In the genomic region with DNA sequence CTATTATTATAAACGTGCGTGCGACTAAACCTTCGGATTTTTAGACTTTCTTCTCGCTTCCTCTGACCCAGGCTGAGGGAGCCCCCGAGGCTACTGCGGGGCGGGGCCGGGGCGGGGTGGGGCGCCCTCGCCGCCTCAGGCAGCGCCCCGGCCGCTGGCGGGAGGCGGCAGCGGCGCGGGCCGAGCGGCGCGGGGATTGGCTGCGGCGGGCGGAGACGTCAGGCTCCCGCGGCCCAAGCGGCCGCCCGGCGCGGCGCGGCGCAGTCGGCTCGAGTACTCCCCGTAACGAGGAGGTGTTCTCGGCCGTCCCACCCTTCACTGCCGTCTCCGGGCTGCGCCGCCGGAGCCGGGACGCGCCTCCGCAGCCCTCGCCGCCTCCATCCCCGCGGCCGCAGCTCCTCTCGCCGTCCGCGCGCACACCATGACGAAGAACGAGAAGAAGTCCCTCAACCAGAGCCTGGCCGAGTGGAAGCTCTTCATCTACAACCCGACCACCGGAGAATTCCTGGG, we compare ENCODE assay signal across 8 cellular contexts. TPM values are rescaled to one million over a fixed set of nuclear protein-coding genes. Genes with fewer than 3 reads are reported as not detected.
DNase-seq lines count a peak whose midpoint lies in the region; ATAC-seq and TF ChIP-seq lines count a peak whose summit lies in the region.

ATP1B3 (plus strand) TSS at position 263 of the 510 bp plus-strand sequence; CDS start at position 422, 159 bp downstream.

- peak within 1 kb of the TSS; percentile 96 for H2AFZ ChIP-seq in OCI-LY3 (ENCODE audit: low read depth, low read length)

- peak within 1 kb of the TSS; percentile 96 for H3K4me2 ChIP-seq in OCI-LY3 (ENCODE audit: low read length)

- peaks cover 14% of the 10 kb centered on the region for H3K36me3 ChIP-seq in OCI-LY3 (replicated peaks; ENCODE audit: low read depth, low read length)
- no peaks in the 10 kb centered on the region for H3K36me3 ChIP-seq in mucosa of rectum (ENCODE audit: control insufficient read depth in 2 of 2, insufficient read depth in 2 of 2, low read length in 2 of 2)

- H3K27me3 ChIP-seq in OCI-LY3 (ENCODE audit: low read depth, low read length): no peaks in the 10 kb centered on the region
- no peaks in the 10 kb centered on the region for H3K27me3 ChIP-seq in mucosa of rectum (ENCODE audit: control insufficient read depth in 2 of 2, insufficient read depth in 2 of 2, low read length in 2 of 2)

- peak; percentile 72 for ATAC-seq in GM21360 (IDR thresholded peaks at IDR 0.05; ENCODE audit: unreplicated experiment)

- DNase-seq in Caki2 (ENCODE audit: low read depth) (peak; percentile 74), HT-29 (ENCODE audit: low spot score) (peak; percentile 82), activated T-cell treated with anti-CD3 and anti-CD28 coated beads for 24 hours (ENCODE audit: low read depth) (peak; percentile 75), epithelial cell of proximal tubule (ENCODE audit: low read depth) (no peak)
- peak; percentile 52 to 73 for DNase-seq in stimulated activated CD8-positive, alpha-beta memory T cell treated with anti-CD3 and anti-CD28 coated beads, Interleukin-4, amount 100 ng/mL, for 4 hours (ENCODE audit: low read depth in 2 of 2, low spot score in 1 of 2)

- H3K27ac ChIP-seq in OCI-LY3 (ENCODE audit: low read length) (peak within 1 kb of the TSS; percentile 90), mucosa of rectum (ENCODE audit: low read depth in 2 of 2, low read length in 2 of 2) (peak within 1 kb of the TSS; percentile 99 to 100)

- H3K79me2 ChIP-seq in OCI-LY3 (ENCODE audit: low read length): peaks cover 50% of the 10 kb centered on the region

- H3K9ac ChIP-seq in OCI-LY3 (ENCODE audit: low read length) (peak within 1 kb of the TSS; percentile 98), mucosa of rectum (ENCODE audit: low read depth in 1 of 2, low read length in 2 of 2) (peak within 1 kb of the TSS; percentile 93 to 98)

- TF ChIP-seq CTCF in OCI-LY3 (IDR thresholded peaks at IDR 0.05; ENCODE audit: low read depth, low read length): no peak
- no peak for TF ChIP-seq CTCF in epithelial cell of proximal tubule (conservative IDR thresholded peaks at IDR 0.05; ENCODE audit: low read depth, low read length)

- H3K4me1 ChIP-seq in OCI-LY3 (ENCODE audit: low read length) (peaks cover 17% of the 10 kb centered on the region), mucosa of rectum (ENCODE audit: control insufficient read depth in 2 of 2, insufficient read depth in 2 of 2, low read length in 2 of 2) (peaks cover 20 to 22% of the 10 kb centered on the region in 2 donors)

- H4K20me1 ChIP-seq in OCI-LY3 (ENCODE audit: insufficient read depth, low read length): peaks cover 29% of the 10 kb centered on the region

- in situ Hi-C loops in Caki2 (cut with HindIII; ENCODE audit: low pct_unique_long_range_greater_than_20kb, low sequenced_read_pairs): no loop called here

- H3K4me3 ChIP-seq in OCI-LY3 (ENCODE audit: low read length) (peak within 1 kb of the TSS; percentile 100), epithelial cell of proximal tubule (ENCODE audit: low read depth, low read length) (peak within 1 kb of the TSS; percentile 84), mucosa of rectum (ENCODE audit: low read length in 2 of 2) (peak within 1 kb of the TSS; percentile 87 to 94)

- no peaks in the 10 kb centered on the region for H3K9me3 ChIP-seq in OCI-LY3 (ENCODE audit: insufficient read depth, low read length)
- H3K9me3 ChIP-seq in mucosa of rectum (ENCODE audit: control insufficient read depth in 2 of 2, low read length in 2 of 2): no peaks in the 10 kb centered on the region

RNA-seq across cellular contexts. Expression of gene ATP1B3, which starts in this region (rescaled TPM):
- total RNA-seq in Caki2 (2014; rRNA removed; shearing (Covaris generic); ENCODE audit: low replicate concordance): 20.6 and 25.9 TPM in 2 replicates
- 25.5 and 35.7 TPM in 2 replicates for total RNA-seq in HT-29 (2014; rRNA removed; shearing (Covaris generic))
- 66.5 and 70.0 TPM in 2 replicates for total RNA-seq in epithelial cell of proximal tubule
